ENCODE assay signal across 24 cellular contexts in genomic region chr2:240722796-240723735, GRCh38. TPM values are rescaled to one million over a fixed set of nuclear protein-coding genes. Genes with fewer than 3 reads are reported as not detected.
"Had no signal": no experiment of that assay in that cellular context is flagged by ENCODE, and none has a peak within 500 bp of the region (broad histone marks: within the 10 kb centered on the region; RNA-seq: fewer than 3 reads in every experiment).

No MANE protein-coding gene starts in this region.

- H3K9me3 ChIP-seq: colonic mucosa, gastroesophageal sphincter, heart right ventricle, neutrophil, pancreas, sigmoid colon, spleen, tibial artery had no signal

- FAIRE-seq: endometrium, pancreas, urothelium cell line had no signal

- H3K4me1 ChIP-seq: colonic mucosa, gastroesophageal sphincter, heart right ventricle, pancreas, sigmoid colon, spleen, tibial artery had no signal

- H3K27ac ChIP-seq: colonic mucosa, gastroesophageal sphincter, heart right ventricle, neutrophil, pancreas, sigmoid colon, spleen, tibial artery, VCaP had no signal

- H3K27me3 ChIP-seq: colonic mucosa, neutrophil, pancreas, sigmoid colon had no signal

- ATAC-seq: gastroesophageal sphincter, heart right ventricle, left ventricle myocardium superior, pancreas had no signal

- H3K36me3 ChIP-seq: colonic mucosa, gastroesophageal sphincter, heart right ventricle, neutrophil, sigmoid colon, spleen, tibial artery had no signal

- DNase-seq: activated CD4-positive, alpha-beta T cell treated with anti-CD3 and anti-CD28 coated beads for 1 hour; activated naive CD4-positive, alpha-beta T cell; activated naive CD8-positive, alpha-beta T cell treated with anti-CD3 and anti-CD28 coated beads for 36 hours; amniotic stem cell; caudate nucleus; colonic mucosa; heart right ventricle; immature natural killer cell; kidney glomerular epithelial cell; left ventricle myocardium superior; naive B cell; sigmoid colon; spleen; stimulated activated CD8-positive, alpha-beta memory T cell treated with anti-CD3 and anti-CD28 coated beads, Interleukin-4, amount 100 ng/mL, for 48 hours; stimulated activated naive CD4-positive, alpha-beta T cell; substantia nigra; tibial artery had no signal

- H3K4me3 ChIP-seq: colonic mucosa, gastroesophageal sphincter, heart right ventricle, pancreas, sigmoid colon, spleen, tibial artery had no signal

RNA-seq across cellular contexts. Expression of gene AQP12A, which starts 31.4 kb away (rescaled TPM):
- polyA plus RNA-seq: esophagus, heart right ventricle, immature natural killer cell had no signal

RNA-seq across cellular contexts. Expression of gene AQP12B, which starts 40.4 kb away (rescaled TPM):
- polyA plus RNA-seq: esophagus, immature natural killer cell had no signal
